In the genomic region with DNA sequence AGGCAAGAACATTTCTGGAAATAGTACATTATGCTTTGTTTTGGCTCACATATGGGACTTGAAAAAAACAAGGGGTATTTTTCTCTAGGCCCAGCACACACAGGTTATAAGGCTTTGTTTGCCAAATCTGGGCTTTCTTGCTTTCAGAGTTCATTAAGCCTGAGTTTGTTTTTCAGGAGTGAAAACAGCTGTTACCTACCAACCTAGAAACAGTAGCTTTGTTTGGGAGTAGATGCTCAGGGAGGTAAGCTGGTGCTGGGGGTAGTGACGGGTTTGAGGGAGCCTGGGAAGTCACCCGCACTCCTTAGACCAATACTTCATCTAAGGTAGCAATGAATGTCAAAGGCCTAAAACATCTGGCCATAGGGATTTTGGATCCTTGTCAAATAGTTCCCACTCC, we compare ENCODE assay signal across 6 cellular contexts.
"Had no signal": no experiment of that assay in that cellular context is flagged by ENCODE, and none has a peak within 500 bp of the region (broad histone marks: within the 10 kb centered on the region; RNA-seq: fewer than 3 reads in every experiment).

No MANE protein-coding gene starts in this region.

- DNase-seq: GM23248, H9, HCEC 1CT, KBM-7 had no signal

- H3K27ac ChIP-seq: GM23248, HL-60 had no signal

- ATAC-seq: HepG2 had no signal

- H3K4me3 ChIP-seq: GM23248 had no signal
